8 cellular contexts compared by ENCODE assay signal in genomic region chr1:30782361-30783243, GRCh38. TPM values are rescaled to one million over a fixed set of nuclear protein-coding genes. Genes with fewer than 3 reads are reported as not detected.
DNase-seq lines count a peak whose midpoint lies in the region; ATAC-seq and TF ChIP-seq lines count a peak whose summit lies in the region.

No MANE protein-coding gene starts in this region.

- no peak overlapping the region for H2BK120ac ChIP-seq in trophoblast cell (ENCODE audit: insufficient read depth, low read length, poor library complexity)

- TF ChIP-seq CTCF in upper lobe of right lung (IDR thresholded peaks at IDR 0.05), result peak; percentile 64

- H3K27ac ChIP-seq in SJCRH30 (peak overlapping the region; percentile 77), trophoblast cell (ENCODE audit: low read depth, low read length) (no peak overlapping the region), upper lobe of right lung (no peak overlapping the region)

- no peak overlapping the region for H3K9ac ChIP-seq in trophoblast cell (ENCODE audit: low read length)

- ATAC-seq in upper lobe of right lung, result peak; percentile 85

- no peak overlapping the region for H3K23ac ChIP-seq in trophoblast cell (ENCODE audit: low read length)

- no peaks in the 10 kb centered on the region for H3K9me3 ChIP-seq in SJCRH30 (replicated peaks)
- peaks cover 1% of the 10 kb centered on the region for H3K9me3 ChIP-seq in trophoblast cell (ENCODE audit: insufficient read depth, low read depth, low read length)
- H3K9me3 ChIP-seq in upper lobe of right lung, result no peaks in the 10 kb centered on the region

- H4K91ac ChIP-seq in trophoblast cell (ENCODE audit: low read depth, low read length), result no peak overlapping the region

- peak overlapping the region; percentile 24 for H4K8ac ChIP-seq in trophoblast cell (ENCODE audit: low read depth, low read length)

- H3K18ac ChIP-seq in trophoblast cell (ENCODE audit: low read length), result no peak overlapping the region

- H3K4me3 ChIP-seq in SJCRH30 (peak overlapping the region; percentile 36), trophoblast cell (ENCODE audit: low read depth, low read length) (no peak overlapping the region), upper lobe of right lung (no peak overlapping the region)

- no peak overlapping the region for H2BK5ac ChIP-seq in trophoblast cell (ENCODE audit: low read depth, low read length, poor library complexity)

- no peak overlapping the region for H2BK12ac ChIP-seq in trophoblast cell (ENCODE audit: low read length)

- peaks cover 55% of the 10 kb centered on the region for H3K4me1 ChIP-seq in SJCRH30
- H3K4me1 ChIP-seq in trophoblast cell (ENCODE audit: control insufficient read depth in 1 of 2, insufficient read depth in 2 of 2, low read length in 2 of 2), result no peaks in the 10 kb centered on the region
- H3K4me1 ChIP-seq in upper lobe of right lung, result peaks cover 18% of the 10 kb centered on the region

- no peak overlapping the region for H4K12ac ChIP-seq in trophoblast cell (ENCODE audit: low read depth, low read length)

- no peak overlapping the region for H2AFZ ChIP-seq in trophoblast cell (ENCODE audit: insufficient read depth, low read length, poor library complexity)

- DNase-seq in NCI-H1417 (lab: John Stamatoyannopoulos, UW), result peak; percentile 57 to 71 (median 63)
- DNase-seq in NCI-H1417 treated with DMSO at 0.1 percent for 48 hours (lab: John Stamatoyannopoulos, UW), result no peak
- DNase-seq in KBM-7, result peak; percentile 66
- peak; percentile 88 to 96 for DNase-seq in SJCRH30
- peak; percentile 24 to 73 (median 63) for DNase-seq in activated naive CD4-positive, alpha-beta T cell (lab: John Stamatoyannopoulos, UW)
- peak; percentile 67 for DNase-seq in globus pallidus (ENCODE audit: low spot score)
- DNase-seq in trophoblast cell, result peak; percentile 54 to 79
- DNase-seq in upper lobe of right lung, result peak; percentile 85

- intact Hi-C loops in upper lobe of right lung (cut with DNase I), result no loop called here

- no CpG with 5 or more reads among the region's 24 CpGs for WGBS in trophoblast cell (ENCODE audit: extremely low coverage, insufficient coverage, insufficient read length)

- in situ Hi-C loops in KBM-7 (cut with MboI; ENCODE audit: low pct_unique_long_range_greater_than_20kb, low sequenced_read_pairs), result no loop called here

- no peak overlapping the region for H3K14ac ChIP-seq in trophoblast cell (ENCODE audit: low read length)

- no peak overlapping the region for H2AK5ac ChIP-seq in trophoblast cell (ENCODE audit: low read length)

- peak overlapping the region; percentile 7 for H3K4me2 ChIP-seq in trophoblast cell (ENCODE audit: low read length)

- H3K79me2 ChIP-seq in trophoblast cell (ENCODE audit: control insufficient read depth, insufficient read depth, low read length, poor library complexity), result no peaks in the 10 kb centered on the region

- H3K36me3 ChIP-seq in SJCRH30, result no peaks in the 10 kb centered on the region
- no peaks in the 10 kb centered on the region for H3K36me3 ChIP-seq in trophoblast cell (ENCODE audit: control insufficient read depth in 1 of 2, insufficient read depth in 2 of 2, low read length in 2 of 2)
- H3K36me3 ChIP-seq in upper lobe of right lung, result no peaks in the 10 kb centered on the region

- no peaks in the 10 kb centered on the region for H3K79me1 ChIP-seq in trophoblast cell (ENCODE audit: low read length)

- H3K4ac ChIP-seq in trophoblast cell (ENCODE audit: low read depth, low read length), result no peak overlapping the region

- H3K27me3 ChIP-seq in SJCRH30 (no peaks in the 10 kb centered on the region), trophoblast cell (ENCODE audit: insufficient read depth, low read length) (no peaks in the 10 kb centered on the region), upper lobe of right lung (no peaks in the 10 kb centered on the region)

RNA-seq across cellular contexts. Expression of gene LAPTM5, which starts 25.0 kb away (rescaled TPM):
- total RNA-seq in SJCRH30 (2014; rRNA removed; shearing (Covaris generic)), result 31.5 and 34.9 TPM in 2 replicates
- polyA plus RNA-seq in trophoblast cell (2013), result 0.30 and 0.33 TPM in 2 replicates
- total RNA-seq in upper lobe of right lung, result 424 TPM

RNA-seq across cellular contexts. Expression of gene MATN1, which starts 59.2 kb away (rescaled TPM):
- 0.47 and 0.89 TPM in 2 replicates for total RNA-seq in SJCRH30 (2014; rRNA removed; shearing (Covaris generic))
- polyA plus RNA-seq in trophoblast cell (2013), result 0.04 and 0.10 TPM in 2 replicates
- not detected for total RNA-seq in upper lobe of right lung

Comparison
In these comparisons a context has a peak if more than half of its experiments do, and no peak if none do; other contexts are left out.
1. RNA of gene LAPTM5, which starts 25.0 kb away (total RNA-seq): 424 TPM in upper lobe of right lung (single experiment); 31.5 to 34.9 TPM in SJCRH30; every median in the first group is over 10 times any median in the second.